11 cellular contexts compared by ENCODE assay signal in genomic region chr6:148771212-148771601, GRCh38. TPM values are rescaled to one million over a fixed set of nuclear protein-coding genes. Genes with fewer than 3 reads are reported as not detected.
DNase-seq lines count a peak whose midpoint lies in the region; ATAC-seq lines count a peak whose summit lies in the region.
"Had no signal": no experiment of that assay in that cellular context is flagged by ENCODE, and none has a peak within 500 bp of the region (broad histone marks: within the 10 kb centered on the region; RNA-seq: fewer than 3 reads in every experiment).

No MANE protein-coding gene starts in this region.

- no peak overlapping the region for H2AFZ ChIP-seq in trophoblast cell (ENCODE audit: insufficient read depth, low read length, poor library complexity)

- H3K4me1 Mint-ChIP-seq in activated naive CD8-positive, alpha-beta T cell treated with anti-CD3 and anti-CD28 coated beads, Interleukin-2, amount 50 U/mL, for 24 hours = peaks cover 27% of the 10 kb centered on the region

- no peaks in the 10 kb centered on the region for H3K79me1 ChIP-seq in trophoblast cell (ENCODE audit: low read length)

- H3K23ac ChIP-seq in trophoblast cell (ENCODE audit: low read length) = no peak overlapping the region

- no peaks in the 10 kb centered on the region for H3K27me3 ChIP-seq in trophoblast cell (ENCODE audit: insufficient read depth, low read length)

- no peaks in the 10 kb centered on the region for H3K9me3 Mint-ChIP-seq in activated naive CD8-positive, alpha-beta T cell treated with anti-CD3 and anti-CD28 coated beads, Interleukin-2, amount 50 U/mL, for 24 hours
- H3K9me3 Mint-ChIP-seq: activated naive CD8-positive, alpha-beta T cell treated with anti-CD3 and anti-CD28 coated beads, Interleukin-2, amount 10 ng/mL, durations not matched to agents 7 days and 5 days; neural crest cell had no signal

- H3K27me3 Mint-ChIP-seq in activated naive CD8-positive, alpha-beta T cell treated with anti-CD3 and anti-CD28 coated beads, Interleukin-2, amount 50 U/mL, for 24 hours = peaks cover 8% of the 10 kb centered on the region

- no peak overlapping the region for H3K4ac ChIP-seq in trophoblast cell (ENCODE audit: low read depth, low read length)

- no peaks in the 10 kb centered on the region for H3K9me3 ChIP-seq in trophoblast cell (ENCODE audit: insufficient read depth, low read depth, low read length)

- no peak overlapping the region for H3K27ac ChIP-seq in trophoblast cell (ENCODE audit: low read depth, low read length)
- H3K27ac ChIP-seq: VCaP had no signal

- no peak overlapping the region for H2BK12ac ChIP-seq in trophoblast cell (ENCODE audit: low read length)

- H4K8ac ChIP-seq in trophoblast cell (ENCODE audit: low read depth, low read length) = no peak overlapping the region

- DNase-seq in DMS153 treated with DMSO at 0.1 percent for 48 hours (lab: John Stamatoyannopoulos, UW; ENCODE audit: unreplicated experiment) (peak; percentile 12), NCI-H1092 treated with DMSO at 0.1 percent for 48 hours (lab: John Stamatoyannopoulos, UW) (peak; percentile 88), cerebellum (ENCODE audit: low spot score) (peak; percentile 63), putamen (ENCODE audit: low spot score) (peak; percentile 67), trophoblast cell (no peak), NCI-H1930 (lab: John Stamatoyannopoulos, UW) (no peak)
- DNase-seq in activated naive CD8-positive, alpha-beta T cell treated with anti-CD3 and anti-CD28 coated beads, Interleukin-2, amount 50 U/mL, for 24 hours = no peak
- DNase-seq: activated naive CD8-positive, alpha-beta T cell treated with anti-CD3 and anti-CD28 coated beads, Interleukin-2, amount 10 ng/mL, durations not matched to agents 7 days and 5 days had no signal

- H3K36me3 Mint-ChIP-seq in activated naive CD8-positive, alpha-beta T cell treated with anti-CD3 and anti-CD28 coated beads, Interleukin-2, amount 50 U/mL, for 24 hours (ENCODE audit: low read depth) = no peaks in the 10 kb centered on the region
- H3K36me3 Mint-ChIP-seq: activated naive CD8-positive, alpha-beta T cell treated with anti-CD3 and anti-CD28 coated beads, Interleukin-2, amount 10 ng/mL, durations not matched to agents 7 days and 5 days had no signal

- H3K27ac Mint-ChIP-seq in activated naive CD8-positive, alpha-beta T cell treated with anti-CD3 and anti-CD28 coated beads, Interleukin-2, amount 50 U/mL, for 24 hours = no peak overlapping the region
- H3K27ac Mint-ChIP-seq: activated naive CD8-positive, alpha-beta T cell treated with anti-CD3 and anti-CD28 coated beads, Interleukin-2, amount 10 ng/mL, durations not matched to agents 7 days and 5 days had no signal

- no peaks in the 10 kb centered on the region for H3K79me2 ChIP-seq in trophoblast cell (ENCODE audit: control insufficient read depth, insufficient read depth, low read length, poor library complexity)

- H2BK120ac ChIP-seq in trophoblast cell (ENCODE audit: insufficient read depth, low read length, poor library complexity) = no peak overlapping the region

- H3K36me3 ChIP-seq in trophoblast cell (ENCODE audit: control insufficient read depth in 1 of 2, insufficient read depth in 2 of 2, low read length in 2 of 2) = no peaks in the 10 kb centered on the region

- H4K12ac ChIP-seq in trophoblast cell (ENCODE audit: low read depth, low read length) = no peak overlapping the region

- no peak overlapping the region for H3K4me3 Mint-ChIP-seq in activated naive CD8-positive, alpha-beta T cell treated with anti-CD3 and anti-CD28 coated beads, Interleukin-2, amount 50 U/mL, for 24 hours
- H3K4me3 Mint-ChIP-seq: activated naive CD8-positive, alpha-beta T cell treated with anti-CD3 and anti-CD28 coated beads, Interleukin-2, amount 10 ng/mL, durations not matched to agents 7 days and 5 days; neural crest cell had no signal

- H3K4me3 ChIP-seq in trophoblast cell (ENCODE audit: low read depth, low read length) = no peak overlapping the region
- H3K4me3 ChIP-seq: smooth muscle cell had no signal

- no peak overlapping the region for H3K18ac ChIP-seq in trophoblast cell (ENCODE audit: low read length)

- H4K91ac ChIP-seq in trophoblast cell (ENCODE audit: low read depth, low read length) = no peak overlapping the region

- WGBS in trophoblast cell (ENCODE audit: extremely low coverage, insufficient coverage, insufficient read length) = no CpG with 5 or more reads among the region's 3 CpGs

- H2AK5ac ChIP-seq in trophoblast cell (ENCODE audit: low read length) = no peak overlapping the region

- no peak overlapping the region for H3K4me2 ChIP-seq in trophoblast cell (ENCODE audit: low read length)
- H3K4me2 ChIP-seq: smooth muscle cell had no signal

- H3K4me1 ChIP-seq in trophoblast cell (ENCODE audit: control insufficient read depth in 1 of 2, insufficient read depth in 2 of 2, low read length in 2 of 2) = no peaks in the 10 kb centered on the region

- no peak overlapping the region for H3K9ac ChIP-seq in trophoblast cell (ENCODE audit: low read length)

- H2BK5ac ChIP-seq in trophoblast cell (ENCODE audit: low read depth, low read length, poor library complexity) = no peak overlapping the region

- no peak for ATAC-seq in activated naive CD8-positive, alpha-beta T cell treated with anti-CD3 and anti-CD28 coated beads, Interleukin-2, amount 50 U/mL, for 24 hours

- H3K14ac ChIP-seq in trophoblast cell (ENCODE audit: low read length) = no peak overlapping the region

RNA-seq across cellular contexts. Expression of gene UST, which starts 24.4 kb away (rescaled TPM):
- 11.4 TPM for total RNA-seq in cerebellum
- polyA plus RNA-seq in trophoblast cell (2013) = 13.0 and 14.0 TPM in 2 replicates

Comparison
In these comparisons a context has a peak if more than half of its experiments do, and no peak if none do; other contexts are left out.
1. DNase-seq: peak in DMS153 treated with DMSO at 0.1 percent for 48 hours (single experiment), NCI-H1092 treated with DMSO at 0.1 percent for 48 hours (single experiment), cerebellum (single experiment) and putamen (single experiment); none in trophoblast cell (0 of 2), activated naive CD8-positive, alpha-beta T cell treated with anti-CD3 and anti-CD28 coated beads, Interleukin-2, amount 50 U/mL, for 24 hours (single experiment) and NCI-H1930 (0 of 2).